In genomic region chr2:153864022-153864421, GRCh38 we compare ENCODE assay signal across 21 cellular contexts. TPM values are rescaled to one million over a fixed set of nuclear protein-coding genes. Genes with fewer than 3 reads are reported as not detected.
DNase-seq lines count a peak whose midpoint lies in the region; ATAC-seq, FAIRE-seq and TF ChIP-seq lines count a peak whose summit lies in the region.
"Had no signal": no experiment of that assay in that cellular context is flagged by ENCODE, and none has a peak within 500 bp of the region (broad histone marks: within the 10 kb centered on the region; RNA-seq: fewer than 3 reads in every experiment).

No MANE protein-coding gene starts in this region.

- no peak for TF ChIP-seq CTCF in MCF 10A (IDR thresholded peaks at IDR 0.05; ENCODE audit: unreplicated experiment)
- TF ChIP-seq CTCF in breast epithelium (IDR thresholded peaks at IDR 0.05): no peak
- no peak for TF ChIP-seq CTCF in GM12878 (IDR thresholded peaks at IDR 0.05 in 2 of 3, conservative IDR thresholded peaks at IDR 0.05 in 1 of 3; ENCODE audit: control insufficient read depth in 2 of 3, extremely low read depth in 1 of 3, insufficient read depth in 1 of 3, low read depth in 3 of 3, low read length in 3 of 3)
- no peak for TF ChIP-seq CTCF in neural cell (IDR thresholded peaks at IDR 0.05; ENCODE audit: poor library complexity, severe bottlenecking)

- H2AFZ ChIP-seq in GM12878 (ENCODE audit: control insufficient read depth, low read depth, low read length) (no peak overlapping the region), neural cell (ENCODE audit: low read depth, low read length) (no peak overlapping the region)
- H2AFZ ChIP-seq: GM23248 had no signal

- 0% methylated on average over 2 of the region's 2 CpGs for WGBS in GM12878 (ENCODE audit: insufficient coverage, insufficient replicate concordance, low lambda C conversion rate, missing lambda C conversion rate)

- H3K9me3 ChIP-seq in breast epithelium: no peaks in the 10 kb centered on the region
- no peaks in the 10 kb centered on the region for H3K9me3 ChIP-seq in GM12878 (replicated peaks; ENCODE audit: control insufficient read depth, insufficient read depth, low read length)
- no peaks in the 10 kb centered on the region for H3K9me3 ChIP-seq in neural cell (ENCODE audit: low read length)

- ATAC-seq in GM12878 (no peak), HG03196 (IDR thresholded peaks at IDR 0.05; ENCODE audit: unreplicated experiment) (no peak), GM18867 (IDR thresholded peaks at IDR 0.05; ENCODE audit: unreplicated experiment) (no peak)

- TF ChIP-seq POLR2A in breast epithelium (IDR thresholded peaks at IDR 0.05) (no peak), GM12878 (IDR thresholded peaks at IDR 0.05; ENCODE audit: low read depth, low read length) (no peak)

- SMC1A ChIA-PET in GM12878 (lab: Charles Lee; ENCODE audit: uncharacterized antibody, unreplicated experiment): no interaction called here

- H3K9me2 ChIP-seq in neural cell (ENCODE audit: insufficient read depth, low read length): no peaks in the 10 kb centered on the region

- no peak overlapping the region for H3K4me3 Mint-ChIP-seq in MCF 10A (ENCODE audit: unreplicated experiment)

- no peaks in the 10 kb centered on the region for H3K79me2 ChIP-seq in GM12878 (ENCODE audit: control insufficient read depth, insufficient read depth, low read length)
- H3K79me2 ChIP-seq in neural cell (replicated peaks; ENCODE audit: insufficient read depth, low read length): no peaks in the 10 kb centered on the region

- in situ Hi-C loops in GM12878 (cut with MboI): no loop called here

- H3K36me3 ChIP-seq in breast epithelium (no peaks in the 10 kb centered on the region), GM12878 (ENCODE audit: control insufficient read depth in 2 of 2, insufficient read depth in 2 of 2, low read length in 1 of 2) (no peaks in the 10 kb centered on the region), neural cell (ENCODE audit: insufficient read depth, low read length) (no peaks in the 10 kb centered on the region)

- no peak for TF ChIP-seq EP300 in Ishikawa (IDR thresholded peaks at IDR 0.05; ENCODE audit: borderline replicate concordance)
- no peak for TF ChIP-seq EP300 in GM12878 (IDR thresholded peaks at IDR 0.05; ENCODE audit: borderline replicate concordance in 1 of 2, control insufficient read depth in 1 of 2, low read depth in 2 of 2, low read length in 2 of 2)
- TF ChIP-seq EP300 in neural cell (conservative IDR thresholded peaks at IDR 0.05; ENCODE audit: poor library complexity, severe bottlenecking): no peak

- no peaks in the 10 kb centered on the region for H3K9me3 Mint-ChIP-seq in MCF 10A (ENCODE audit: unreplicated experiment)

- peak; percentile 31 for DNase-seq in MCF 10A (ENCODE audit: unreplicated experiment)
- DNase-seq in breast epithelium (ENCODE audit: low spot score in 2 of 2): no peak
- no peak for DNase-seq in GM12878 (ENCODE audit: low read depth, low spot score)
- no peak for DNase-seq in 8988T
- DNase-seq: DND-41, GM23248, KG1, NCI-H1417, NCI-H187, NCI-H2227 treated with DMSO at 0.1 percent for 48 hours, NCI-H510A treated with DMSO at 0.1 percent for 48 hours, NCI-H774, SIG-M5 had no signal

- H3K9ac ChIP-seq in GM12878 (ENCODE audit: control insufficient read depth, insufficient read depth, low read length) (no peak overlapping the region), neural cell (ENCODE audit: low read length) (no peak overlapping the region)
- H3K9ac ChIP-seq: GM23248 had no signal

- H3K4me2 ChIP-seq in GM12878 (ENCODE audit: control insufficient read depth, insufficient read depth) (no peak overlapping the region), neural cell (ENCODE audit: low read length) (no peak overlapping the region)

- CTCF ChIA-PET in MCF 10A (lab: Yijun Ruan, JAX) (interaction anchor here (0.5 kb wide), 1 partner anchor 458 kb away, joined by 3 read pairs; no protein-coding TSS in a partner anchor), GM12878 (lab: Yijun Ruan, JAX) (no interaction called here)

- H4K20me1 ChIP-seq in GM12878 (ENCODE audit: control insufficient read depth, insufficient read depth) (no peaks in the 10 kb centered on the region), neural cell (ENCODE audit: insufficient read depth) (no peaks in the 10 kb centered on the region)

- no peaks in the 10 kb centered on the region for H3K4me1 Mint-ChIP-seq in MCF 10A (ENCODE audit: insufficient read depth, unreplicated experiment)

- H3K4me3 ChIP-seq in breast epithelium (no peak overlapping the region), GM12878 (no peak overlapping the region), neural cell (ENCODE audit: low read length) (no peak overlapping the region)
- H3K4me3 ChIP-seq: GM23248 had no signal

- no peaks in the 10 kb centered on the region for H3F3A ChIP-seq in neural cell (ENCODE audit: insufficient read depth, low read length, poor library complexity, severe bottlenecking)

- H3K36me3 Mint-ChIP-seq in MCF 10A (ENCODE audit: insufficient read depth, unreplicated experiment): no peaks in the 10 kb centered on the region

- no peak overlapping the region for H3K27ac ChIP-seq in breast epithelium
- H3K27ac ChIP-seq in GM12878 (ENCODE audit: control insufficient read depth, insufficient read depth): no peak overlapping the region
- no peak overlapping the region for H3K27ac ChIP-seq in neural cell (ENCODE audit: low read length)
- H3K27ac ChIP-seq: C4-2B, GM23248, RWPE1 had no signal

- intact Hi-C loops in MCF 10A (cut with micrococcal nuclease): no loop called here
- intact Hi-C loops in breast epithelium (cut with DNase I; ENCODE audit: low total_unique reads): no loop called here
- intact Hi-C loops in GM12878 (cut with micrococcal nuclease; ENCODE audit: unreplicated experiment): no loop called here

- H3K27me3 Mint-ChIP-seq in MCF 10A (ENCODE audit: insufficient read depth, unreplicated experiment): no peaks in the 10 kb centered on the region

- H3K27me3 ChIP-seq in breast epithelium (no peaks in the 10 kb centered on the region), GM12878 (replicated peaks in 1 of 2; ENCODE audit: control insufficient read depth in 2 of 2, insufficient read depth in 2 of 2, low read length in 1 of 2) (no peaks in the 10 kb centered on the region), neural cell (ENCODE audit: insufficient read depth, low read depth, low read length) (no peaks in the 10 kb centered on the region)

- H3K4me1 ChIP-seq in breast epithelium: no peaks in the 10 kb centered on the region
- no peaks in the 10 kb centered on the region for H3K4me1 ChIP-seq in GM12878 (ENCODE audit: control insufficient read depth, insufficient read depth, low read length)

- no TSS peak for BruUV-seq in MCF 10A (replicated peaks; lab: Mats Ljungman, UMichigan)
- no TSS peak for BruUV-seq in GM12878 (replicated peaks; lab: Mats Ljungman, UMichigan)

- POLR2A ChIA-PET in MCF 10A (lab: Yijun Ruan, JAX) (no interaction called here), GM12878 (lab: Charles Lee) (no interaction called here)

- TF ChIP-seq RAD21 in Ishikawa (IDR thresholded peaks at IDR 0.05; ENCODE audit: low read depth) (no peak), GM12878 (IDR thresholded peaks at IDR 0.05; ENCODE audit: insufficient read depth, low read depth, low read length) (no peak), neural cell (conservative IDR thresholded peaks at IDR 0.05) (no peak)

- H3K27ac Mint-ChIP-seq in MCF 10A (ENCODE audit: low read depth, unreplicated experiment): no peak overlapping the region

- no peak for FAIRE-seq in GM12878 (lab: Jason Lieb, UNC)
- FAIRE-seq: GM19239 had no signal

- RAD21 ChIA-PET in GM12878 (lab: Charles Lee; ENCODE audit: unreplicated experiment): no interaction called here

TF ChIP-seq in Ishikawa, 13 proteins besides CTCF, POLR2A, EP300 and RAD21 (continues in another document):
- TF ChIP-seq USF1 (IDR thresholded peaks at IDR 0.05): no peak

TF ChIP-seq in neural cell, 6 proteins besides CTCF, POLR2A, EP300 and RAD21 (continues in another document):
- TF ChIP-seq POLR2AphosphoS5 (IDR thresholded peaks at IDR 0.05) (no peak), SMC3 (conservative IDR thresholded peaks at IDR 0.05; ENCODE audit: poor library complexity) (no peak), MXI1 (conservative IDR thresholded peaks at IDR 0.05; ENCODE audit: poor library complexity, severe bottlenecking) (no peak)

RNA-seq across cellular contexts. Expression of gene GALNT13, which starts 7.7 kb away (rescaled TPM):
- total RNA-seq in MCF 10A (2022) (0.44 and 0.54 TPM in 2 replicates), breast epithelium (10 to 100 TPM in 1 of 3 donors, under 1 TPM in 2; 0.33 to 17.3 (median 0.44) TPM), GM12878 (2014; rRNA removed) (not detected in 2 replicates), GM12878 (2014; rRNA removed; fragmentation: Illumina TruSeq; extraction: Trizol) (not detected in 2 replicates), GM12878 (2021) (not detected in 2 replicates)
- not detected in 2 replicates for total RNA-seq in GM12878 (2013; cell fraction: nucleolus; rRNA removed)
- not detected for polyA plus RNA-seq in GM12878 (2011; ENCODE audit: low read depth)
- polyA plus RNA-seq in GM12878 (2011; rRNA removed) (0.01 TPM in 1 of 2 replicates, not detected in the other), GM12878 (2014; fragmentation: Illumina TruSeq; extraction: Trizol) (not detected in 2 replicates), GM12878 (2014; fragmentation: Nextera tagmentation; extraction: Ambion mirVana) (not detected), GM12878 (2014; rRNA removed) (0.04 TPM in 1 of 2 replicates, not detected in the other), GM12878 (2016; fragmentation: Nextera tagmentation; extraction: Ambion mirVana) (not detected), neural cell (10.9 and 12.4 TPM in 2 replicates)
- polyA plus RNA-seq in GM12878 (2011; cell fraction: cytosol; rRNA removed): 0.10 TPM in 1 of 2 replicates, not detected in the other
- polyA plus RNA-seq in GM12878 (2011; cell fraction: nucleus; rRNA removed): not detected in 2 replicates
- polyA plus RNA-seq in GM12878 (2012): not detected in 2 replicates
- polyA minus RNA-seq in GM12878 (2011; rRNA and poly(A)+ RNA removed): not detected in 2 replicates
- not detected in 2 replicates for polyA minus RNA-seq in GM12878 (2011; cell fraction: cytosol; rRNA and poly(A)+ RNA removed)
- 0.10 TPM in 1 of 2 replicates, not detected in the other for polyA minus RNA-seq in GM12878 (2011; cell fraction: nucleus; rRNA and poly(A)+ RNA removed)
- 26.8 and 29.3 TPM in 2 replicates for polyA minus RNA-seq in neural cell
- total RNA-seq: OCI-LY7 had no signal
- polyA plus RNA-seq: GM23248 had no signal
